In the genomic region with DNA sequence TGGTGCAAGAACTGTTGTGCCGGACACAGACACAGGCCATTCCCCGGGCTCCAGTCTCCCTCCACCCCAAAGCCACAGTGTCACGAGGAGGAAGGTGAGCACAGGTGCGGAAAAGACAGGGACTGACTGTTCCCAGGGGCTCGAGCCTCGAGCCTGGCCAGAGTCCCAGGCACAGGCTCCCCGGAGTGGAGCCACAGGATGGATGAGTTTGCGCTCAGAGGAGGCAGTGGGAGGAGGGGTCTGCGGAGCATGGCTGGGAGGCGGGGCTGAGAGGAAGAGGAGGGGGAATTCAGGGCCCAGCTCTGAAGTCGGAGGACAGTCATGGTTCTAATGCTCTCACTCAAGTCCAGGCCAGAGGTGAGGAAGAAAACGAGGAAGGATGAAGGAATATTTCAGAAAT, we compare ENCODE assay signal across 20 cellular contexts.
"Had no signal": no experiment of that assay in that cellular context is flagged by ENCODE, and none has a peak within 500 bp of the region (broad histone marks: within the 10 kb centered on the region; RNA-seq: fewer than 3 reads in every experiment).

No MANE protein-coding gene starts in this region.

- H3K4me3 ChIP-seq: cardiac muscle cell, SJSA1 had no signal

- H3K4me1 ChIP-seq: SJSA1 had no signal

- H3K27ac ChIP-seq: brain microvascular endothelial cell, cardiac muscle cell, SJSA1 had no signal

- DNase-seq: activated B cell treated with CpG ODN at 0.5 μM for 24 hours; activated CD4-positive, alpha-beta memory T cell treated with anti-CD3 and anti-CD28 coated beads for 36 hours; activated CD4-positive, alpha-beta T cell treated with anti-CD3 and anti-CD28 coated beads for 1 hour; activated CD4-positive, alpha-beta T cell treated with anti-CD3 and anti-CD28 coated beads, Interleukin-2, amount 10 ng/mL, durations not matched to agents 7 days and 5 days; activated CD8-positive, alpha-beta memory T cell treated with anti-CD3 and anti-CD28 coated beads for 24 hours; activated effector memory CD4-positive, alpha-beta T cell treated with anti-CD3 and anti-CD28 coated beads, Interleukin-2, amount 50 U/mL, for 16 hours; activated naive CD4-positive, alpha-beta T cell treated with Interleukin-2 at 50 U/mL for 16 hours; activated naive CD8-positive, alpha-beta T cell treated with anti-CD3 and anti-CD28 coated beads for 36 hours; activated T-cell treated with anti-CD3 and anti-CD28 coated beads, Interleukin-2, amount 50 U/mL, for 4 hours; brain microvascular endothelial cell; Kasumi-1; KBM-7; NCI-H1105; NCI-H1694; NCI-H2029; NCI-H526; PC-3; SHP77 had no signal

- H3K36me3 ChIP-seq: brain microvascular endothelial cell, cardiac muscle cell, SJSA1 had no signal

- H3K27me3 ChIP-seq: brain microvascular endothelial cell, SJSA1 had no signal
